20 cellular contexts compared by ENCODE assay signal in genomic region chr3:25863011-25863415, GRCh38.
DNase-seq lines count a peak whose midpoint lies in the region; ATAC-seq and TF ChIP-seq lines count a peak whose summit lies in the region.
"Had no signal": no experiment of that assay in that cellular context is flagged by ENCODE, and none has a peak within 500 bp of the region (broad histone marks: within the 10 kb centered on the region; RNA-seq: fewer than 3 reads in every experiment).

No MANE protein-coding gene starts in this region.

- H3K36me3 ChIP-seq in MM.1S (replicated peaks; ENCODE audit: insufficient read depth, low read length), result no peaks in the 10 kb centered on the region
- H3K36me3 ChIP-seq in Peyer's patch, result no peaks in the 10 kb centered on the region
- H3K36me3 ChIP-seq: right lobe of liver, thyroid gland had no signal

- TF ChIP-seq CTCF in MM.1S (IDR thresholded peaks at IDR 0.05; ENCODE audit: low read length) (0 out of 2 replicates have a peak, but pooled peaks have one; percentile 12), Peyer's patch (IDR thresholded peaks at IDR 0.05) (no peak)

- peaks cover 24% of the 10 kb centered on the region for H3F3A ChIP-seq in MM.1S (ENCODE audit: insufficient read depth, low read length)

- peak overlapping the region; percentile 65 for H3K4me2 ChIP-seq in MM.1S (ENCODE audit: low read depth, low read length)

- H3K9me3 ChIP-seq in MM.1S (replicated peaks; ENCODE audit: insufficient read depth, low read length), result no peaks in the 10 kb centered on the region
- no peaks in the 10 kb centered on the region for H3K9me3 ChIP-seq in Peyer's patch
- H3K9me3 ChIP-seq: right lobe of liver, thyroid gland had no signal

- no peaks in the 10 kb centered on the region for H3K79me2 ChIP-seq in MM.1S (ENCODE audit: low read length)
- H3K79me2 ChIP-seq: parathyroid adenoma had no signal

- no peak for TF ChIP-seq POLR2A in Peyer's patch (IDR thresholded peaks at IDR 0.05)

- H3K27ac ChIP-seq in MM.1S (ENCODE audit: low read length) (peak overlapping the region; percentile 62; the same call in 1 of the 2 replicates), Peyer's patch (no peak overlapping the region)
- H3K27ac ChIP-seq: parathyroid adenoma, right lobe of liver, SK-N-MC, thyroid gland had no signal

- H3K9me2 ChIP-seq in MM.1S (replicated peaks; ENCODE audit: insufficient read depth, low read length), result no peaks in the 10 kb centered on the region

- peak overlapping the region; percentile 8; the same call in 1 of the 2 replicates for H3K9ac ChIP-seq in MM.1S (ENCODE audit: low read length)
- H3K9ac ChIP-seq: parathyroid adenoma had no signal

- H3K4me1 ChIP-seq in MM.1S (ENCODE audit: low read length) (peaks cover 37% of the 10 kb centered on the region), Peyer's patch (no peaks in the 10 kb centered on the region)
- H3K4me1 ChIP-seq: parathyroid adenoma, right lobe of liver, thyroid gland had no signal

- H2AFZ ChIP-seq in MM.1S (ENCODE audit: low read length), result peak overlapping the region; percentile 28
- H2AFZ ChIP-seq: parathyroid adenoma had no signal

- ATAC-seq in GM18867 (IDR thresholded peaks at IDR 0.05; ENCODE audit: unreplicated experiment), result peak; percentile 79
- ATAC-seq in GM21381 (IDR thresholded peaks at IDR 0.05; ENCODE audit: unreplicated experiment), result peak; percentile 58
- ATAC-seq in HG02763 (IDR thresholded peaks at IDR 0.05; ENCODE audit: unreplicated experiment), result peak; percentile 52
- no peak for ATAC-seq in GM21447 (IDR thresholded peaks at IDR 0.05; ENCODE audit: unreplicated experiment)
- ATAC-seq: activated CD8-positive, alpha-beta T cell treated with anti-CD3 and anti-CD28 coated beads for 36 hours; activated T-cell treated with anti-CD3 and anti-CD28 coated beads, Interleukin-2, amount 50 U/mL, for 4 hours; left cardiac atrium; naive thymus-derived CD8-positive, alpha-beta T cell; right lobe of liver had no signal

- H4K20me1 ChIP-seq in MM.1S (ENCODE audit: insufficient read depth, low read length), result no peaks in the 10 kb centered on the region

- H3K27me3 ChIP-seq in MM.1S (replicated peaks; ENCODE audit: insufficient read depth, low read length) (no peaks in the 10 kb centered on the region), Peyer's patch (no peaks in the 10 kb centered on the region)
- H3K27me3 ChIP-seq: right lobe of liver, thyroid gland had no signal

- H3K4me3 ChIP-seq in MM.1S (ENCODE audit: low read length), result peak overlapping the region; percentile 27
- no peak overlapping the region for H3K4me3 ChIP-seq in Peyer's patch
- H3K4me3 ChIP-seq: right lobe of liver, SK-N-MC, thyroid gland had no signal

- DNase-seq in MM.1S (peak; percentile 62), GOT3 (lab: John Stamatoyannopoulos, UW) (no peak), Ammon's horn (ENCODE audit: low spot score) (no peak), Peyer's patch (no peak)
- DNase-seq: activated B cell treated with CpG ODN at 0.5 μM for 24 hours; activated CD8-positive, alpha-beta T cell treated with anti-CD3 and anti-CD28 coated beads for 36 hours; activated naive CD4-positive, alpha-beta T cell treated with anti-CD3 and anti-CD28 coated beads, Interleukin-2, amount 50 U/mL, for 16 hours; activated T-cell treated with anti-CD3 and anti-CD28 coated beads, Interleukin-2, amount 50 U/mL, for 4 hours; CD8-positive, alpha-beta memory T cell; left cardiac atrium; naive thymus-derived CD8-positive, alpha-beta T cell; NCI-H1694 treated with DMSO at 0.1 percent for 48 hours; right lobe of liver; thyroid gland had no signal
